In the genomic region with DNA sequence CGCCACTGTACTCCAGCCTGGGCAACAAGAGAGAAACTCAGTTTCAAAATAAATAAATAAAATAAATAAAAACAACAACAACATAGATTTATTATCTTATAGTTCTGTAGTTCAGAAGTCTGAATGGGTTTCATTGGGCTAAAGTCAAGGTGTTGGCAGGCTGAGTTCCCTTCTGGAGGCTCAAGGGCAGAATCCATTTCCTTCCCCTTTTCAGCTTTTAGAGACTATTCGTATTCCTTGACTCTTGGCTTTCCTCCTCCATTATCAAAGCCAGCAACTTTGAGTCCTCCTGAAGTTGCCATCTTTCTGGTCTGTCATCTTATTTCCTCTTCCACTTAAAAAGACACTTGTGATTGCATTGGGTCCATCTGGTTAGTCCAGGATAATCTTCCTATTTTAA, we compare ENCODE assay signal across 18 cellular contexts.
"Had no signal": no experiment of that assay in that cellular context is flagged by ENCODE, and none has a peak within 500 bp of the region (broad histone marks: within the 10 kb centered on the region; RNA-seq: fewer than 3 reads in every experiment).

No MANE protein-coding gene starts in this region.

- H3K27ac Mint-ChIP-seq: activated CD4-positive, alpha-beta memory T cell treated with anti-CD3 and anti-CD28 coated beads, Interleukin-2, amount 10 ng/mL, durations not matched to agents 7 days and 5 days; activated naive CD4-positive, alpha-beta T cell treated with anti-CD3 and anti-CD28 coated beads, Interleukin-2, amount 50 U/mL, for 24 hours; neural progenitor cell; stimulated activated naive CD8-positive, alpha-beta T cell treated with anti-CD3 and anti-CD28 coated beads, Interleukin-15, Interleukin-2, amounts not matched to agents 100 ng/mL and 50 ng/mL, for 24 hours had no signal

- H3K4me3 ChIP-seq: body of pancreas, colonic mucosa, neural progenitor cell, pancreas, sigmoid colon, spleen, suprapubic skin had no signal

- DNase-seq: activated CD4-positive, alpha-beta memory T cell treated with anti-CD3 and anti-CD28 coated beads, Interleukin-2, amount 10 ng/mL, durations not matched to agents 7 days and 5 days; activated effector memory CD4-positive, alpha-beta T cell treated with anti-CD3 and anti-CD28 coated beads, Interleukin-2, amount 50 U/mL, for 16 hours; activated T-cell treated with anti-CD3 and anti-CD28 coated beads, Interleukin-2, amount 50 U/mL, for 4 hours; body of pancreas; central memory CD4-positive, alpha-beta T cell; colonic mucosa; islet precursor cell; mammary epithelial cell; pancreas; sigmoid colon; spleen; trophoblast cell had no signal

- H3K4me1 Mint-ChIP-seq: neural progenitor cell had no signal

- H3K27me3 Mint-ChIP-seq: activated CD4-positive, alpha-beta memory T cell treated with anti-CD3 and anti-CD28 coated beads, Interleukin-2, amount 10 ng/mL, durations not matched to agents 7 days and 5 days; activated naive CD4-positive, alpha-beta T cell treated with anti-CD3 and anti-CD28 coated beads, Interleukin-2, amount 50 U/mL, for 24 hours; stimulated activated naive CD8-positive, alpha-beta T cell treated with anti-CD3 and anti-CD28 coated beads, Interleukin-15, Interleukin-2, amounts not matched to agents 100 ng/mL and 50 ng/mL, for 24 hours had no signal

- H3K4me3 Mint-ChIP-seq: activated CD4-positive, alpha-beta memory T cell treated with anti-CD3 and anti-CD28 coated beads, Interleukin-2, amount 10 ng/mL, durations not matched to agents 7 days and 5 days; activated naive CD4-positive, alpha-beta T cell treated with anti-CD3 and anti-CD28 coated beads, Interleukin-2, amount 50 U/mL, for 24 hours; activated T-cell treated with anti-CD3 and anti-CD28 coated beads, Interleukin-2, amount 50 U/mL, for 4 hours; neural progenitor cell; stimulated activated naive CD8-positive, alpha-beta T cell treated with anti-CD3 and anti-CD28 coated beads, Interleukin-15, Interleukin-2, amounts not matched to agents 100 ng/mL and 50 ng/mL, for 24 hours had no signal

- H3K9me3 Mint-ChIP-seq: activated naive CD4-positive, alpha-beta T cell treated with anti-CD3 and anti-CD28 coated beads, Interleukin-2, amount 50 U/mL, for 24 hours had no signal

- ATAC-seq: activated T-cell treated with anti-CD3 and anti-CD28 coated beads, Interleukin-2, amount 50 U/mL, for 4 hours; body of pancreas; esophagus mucosa; left lobe of liver; pancreas had no signal
